ENCODE assay signal across 22 cellular contexts in genomic region chr3:45075821-45076625, GRCh38. TPM values are rescaled to one million over a fixed set of nuclear protein-coding genes. Genes with fewer than 3 reads are reported as not detected.
"Had no signal": no experiment of that assay in that cellular context is flagged by ENCODE, and none has a peak within 500 bp of the region (broad histone marks: within the 10 kb centered on the region; RNA-seq: fewer than 3 reads in every experiment).

No MANE protein-coding gene starts in this region.

- H3K36me3 ChIP-seq: heart right ventricle, vagina had no signal

- H3K4me3 ChIP-seq: coronary artery, heart right ventricle, testis, vagina had no signal

- H3K4me1 ChIP-seq: testis, vagina had no signal

- H3K9me3 ChIP-seq: testis, vagina had no signal

- H3K27ac Mint-ChIP-seq: activated CD4-positive, alpha-beta memory T cell treated with anti-CD3 and anti-CD28 coated beads for 36 hours; activated naive CD4-positive, alpha-beta T cell treated with anti-CD3 and anti-CD28 coated beads for 36 hours; activated T-cell treated with anti-CD3 and anti-CD28 coated beads, Interleukin-2, amount 50 U/mL, for 72 hours; progenitor cell of endocrine pancreas; stimulated activated naive B cell treated with anti-CD40 and anti-IgM and Interleukin-4, amounts not matched to agents 10 μg/mL and 1 μg/mL and 100 μg/mL, for 72 hours had no signal

- H3K27ac ChIP-seq: coronary artery, epithelial cell of prostate, testis, vagina had no signal

- DNase-seq: activated CD4-positive, alpha-beta memory T cell treated with anti-CD3 and anti-CD28 coated beads for 36 hours; activated CD4-positive, alpha-beta T cell treated with anti-CD3 and anti-CD28 coated beads for 48 hours; activated effector memory CD4-positive, alpha-beta T cell treated with Interleukin-2 at 50 U/mL for 16 hours; activated naive CD4-positive, alpha-beta T cell treated with anti-CD3 and anti-CD28 coated beads for 36 hours; activated T-cell treated with anti-CD3 and anti-CD28 coated beads, Interleukin-2, amount 50 U/mL, for 72 hours; amygdala; cerebellar nuclear complex; heart right ventricle; left colon; naive B cell; retina; stimulated activated CD4-positive, alpha-beta T cell treated with anti-CD3 and anti-CD28 coated beads, Interleukin-2, amount 100 ng/mL, for 48 hours; stimulated activated CD8-positive, alpha-beta memory T cell treated with anti-CD3 and anti-CD28 coated beads, Interleukin-4, amount 100 ng/mL, for 48 hours; stimulated activated naive B cell treated with anti-CD40 and anti-IgM and Interleukin-4, amounts not matched to agents 10 μg/mL and 1 μg/mL and 100 μg/mL, for 72 hours; T1000; testis; trophoblast cell had no signal

- ATAC-seq: activated T-cell treated with anti-CD3 and anti-CD28 coated beads, Interleukin-2, amount 50 U/mL, for 72 hours; heart right ventricle; left colon; stimulated activated naive B cell treated with anti-CD40 and anti-IgM and Interleukin-4, amounts not matched to agents 10 μg/mL and 1 μg/mL and 100 μg/mL, for 72 hours had no signal

- H3K36me3 Mint-ChIP-seq: activated CD4-positive, alpha-beta memory T cell treated with anti-CD3 and anti-CD28 coated beads for 36 hours; naive B cell; stimulated activated naive B cell treated with anti-CD40 and anti-IgM and Interleukin-4, amounts not matched to agents 10 μg/mL and 1 μg/mL and 100 μg/mL, for 72 hours had no signal

- H3K4me3 Mint-ChIP-seq: activated CD4-positive, alpha-beta memory T cell treated with anti-CD3 and anti-CD28 coated beads for 36 hours; activated naive CD4-positive, alpha-beta T cell treated with anti-CD3 and anti-CD28 coated beads for 36 hours; activated T-cell treated with anti-CD3 and anti-CD28 coated beads, Interleukin-2, amount 50 U/mL, for 72 hours; stimulated activated naive B cell treated with anti-CD40 and anti-IgM and Interleukin-4, amounts not matched to agents 10 μg/mL and 1 μg/mL and 100 μg/mL, for 72 hours had no signal

- H3K27me3 ChIP-seq: heart right ventricle, testis, vagina had no signal

- H3K4me1 Mint-ChIP-seq: naive B cell; stimulated activated naive B cell treated with anti-CD40 and anti-IgM and Interleukin-4, amounts not matched to agents 10 μg/mL and 1 μg/mL and 100 μg/mL, for 72 hours had no signal

- H3K9me3 Mint-ChIP-seq: naive B cell had no signal

RNA-seq across cellular contexts. Expression of gene CLEC3B, which starts 49.9 kb away (rescaled TPM):
- total RNA-seq: activated CD4-positive, alpha-beta memory T cell treated with anti-CD3 and anti-CD28 coated beads for 36 hours; activated naive CD4-positive, alpha-beta T cell treated with anti-CD3 and anti-CD28 coated beads for 36 hours; progenitor cell of endocrine pancreas had no signal
- polyA plus RNA-seq: keratinocyte had no signal
